In the genomic region with DNA sequence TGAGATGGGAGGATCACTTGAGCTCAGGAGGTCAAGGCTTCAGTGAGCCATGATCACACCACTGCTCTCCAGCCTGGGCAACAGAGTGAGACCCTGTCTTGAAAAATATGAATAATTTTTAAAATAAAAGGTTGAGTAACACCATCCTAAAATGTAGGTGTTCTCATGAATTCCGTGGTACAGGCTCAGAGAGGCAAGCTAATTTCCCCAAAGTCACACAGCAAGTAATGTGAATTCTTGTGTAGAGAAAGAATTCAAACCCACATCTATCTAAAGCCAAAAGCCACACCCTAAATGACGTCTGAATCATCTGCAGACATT, we compare ENCODE assay signal across 1 cellular context.
TF ChIP-seq lines count a peak whose summit lies in the region.

No MANE protein-coding gene starts in this region.

TF ChIP-seq in K562, 482 proteins besides CTCF, POLR2A, EP300 and RAD21 (continued from another document):
- TF ChIP-seq, protein P1, sequence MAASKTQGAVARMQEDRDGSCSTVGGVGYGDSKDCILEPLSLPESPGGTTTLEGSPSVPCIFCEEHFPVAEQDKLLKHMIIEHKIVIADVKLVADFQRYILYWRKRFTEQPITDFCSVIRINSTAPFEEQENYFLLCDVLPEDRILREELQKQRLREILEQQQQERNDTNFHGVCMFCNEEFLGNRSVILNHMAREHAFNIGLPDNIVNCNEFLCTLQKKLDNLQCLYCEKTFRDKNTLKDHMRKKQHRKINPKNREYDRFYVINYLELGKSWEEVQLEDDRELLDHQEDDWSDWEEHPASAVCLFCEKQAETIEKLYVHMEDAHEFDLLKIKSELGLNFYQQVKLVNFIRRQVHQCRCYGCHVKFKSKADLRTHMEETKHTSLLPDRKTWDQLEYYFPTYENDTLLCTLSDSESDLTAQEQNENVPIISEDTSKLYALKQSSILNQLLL (CRISPR knock-in tag; IDR thresholded peaks at IDR 0.05; ENCODE audit: borderline replicate concordance): no peak
- TF ChIP-seq ZNF57 (CRISPR knock-in tag; IDR thresholded peaks at IDR 0.05) (no peak), E2F3 (CRISPR knock-in tag; IDR thresholded peaks at IDR 0.05) (no peak), NFATC3 (IDR thresholded peaks at IDR 0.05) (no peak)
- TF ChIP-seq, protein P2, sequence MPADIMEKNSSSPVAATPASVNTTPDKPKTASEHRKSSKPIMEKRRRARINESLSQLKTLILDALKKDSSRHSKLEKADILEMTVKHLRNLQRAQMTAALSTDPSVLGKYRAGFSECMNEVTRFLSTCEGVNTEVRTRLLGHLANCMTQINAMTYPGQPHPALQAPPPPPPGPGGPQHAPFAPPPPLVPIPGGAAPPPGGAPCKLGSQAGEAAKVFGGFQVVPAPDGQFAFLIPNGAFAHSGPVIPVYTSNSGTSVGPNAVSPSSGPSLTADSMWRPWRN (IDR thresholded peaks at IDR 0.05; ENCODE audit: low read depth): no peak
